In the genomic region with DNA sequence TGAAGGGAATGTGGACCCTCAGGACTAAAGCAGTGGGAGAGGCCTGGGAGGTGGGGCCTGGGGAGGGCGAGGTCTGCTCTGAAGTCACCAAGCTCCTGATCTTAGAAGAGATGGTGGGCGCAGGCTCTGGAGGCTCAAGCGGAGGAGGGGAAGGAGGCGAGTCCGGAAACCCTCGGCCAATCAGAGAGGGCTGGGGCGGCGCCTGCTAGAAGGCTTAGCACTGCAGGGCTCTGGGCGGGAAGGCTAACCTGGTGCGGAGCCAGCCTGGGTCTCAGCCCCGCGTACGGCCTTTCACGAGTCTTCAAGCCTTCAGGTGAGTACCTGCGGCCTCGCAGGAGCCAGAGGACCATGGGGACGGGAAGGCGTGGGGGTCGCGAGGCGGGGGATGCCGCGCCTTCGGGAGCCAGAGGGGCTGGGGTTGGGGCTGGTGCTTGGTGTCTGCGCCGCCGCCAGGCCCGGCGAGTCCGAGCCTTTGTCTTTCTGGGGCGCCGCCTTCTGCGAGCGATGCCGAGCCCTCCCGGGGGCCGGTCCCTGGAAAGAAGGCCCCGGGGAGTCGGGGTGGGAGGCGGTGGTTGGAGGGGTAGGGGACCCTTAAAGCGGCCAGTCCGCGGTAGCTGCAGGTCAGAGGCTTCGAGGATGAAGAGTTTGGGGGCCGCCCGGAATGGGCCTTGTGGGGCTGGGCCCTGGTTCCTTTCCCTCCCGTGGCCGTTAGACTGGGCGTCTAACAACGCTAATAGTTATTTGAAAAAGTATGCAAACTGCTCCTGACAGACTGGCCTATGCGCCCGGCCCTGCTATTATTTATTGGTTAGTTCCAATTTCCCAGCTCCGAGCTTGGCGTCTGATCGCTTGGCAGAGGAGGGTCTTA, we compare ENCODE assay signal across 9 cellular contexts. TPM values are rescaled to one million over a fixed set of nuclear protein-coding genes. Genes with fewer than 3 reads are reported as not detected.
A peak's percentile ranks its signal among the peaks of the same experiment; 100 is the strongest.
DNase-seq lines count a peak whose midpoint lies in the region; ATAC-seq, FAIRE-seq and TF ChIP-seq lines count a peak whose summit lies in the region.
"Not testable (repeated sequence)": the region's sequence is repeated elsewhere in the genome, so short reads cannot be mapped to it uniquely, and the experiment has no call there.
"Had no signal": no experiment of that assay in that cellular context is flagged by ENCODE, and none has a peak within 500 bp of the region (broad histone marks: within the 10 kb centered on the region; RNA-seq: fewer than 3 reads in every experiment).

A gene (plus strand): TSS at position 217 of the 868 bp plus-strand sequence.

- H3K27me3 ChIP-seq in H1 (replicated peaks in 1 of 4; ENCODE audit: control insufficient read depth in 3 of 4, extremely low read depth in 1 of 4, insufficient read depth in 3 of 4, low read length in 3 of 4); lower lobe of right lung (ENCODE audit: low read depth): not testable (repeated sequence)

- not testable (repeated sequence) for H3K79me2 ChIP-seq in H1 (ENCODE audit: control insufficient read depth in 1 of 2, insufficient read depth in 2 of 2, low read length in 2 of 2)

- not testable (repeated sequence) for H3K4me3 ChIP-seq in H1 (ENCODE audit: extremely low read depth in 1 of 4, insufficient read depth in 2 of 4, low read depth in 3 of 4, low read length in 4 of 4); lower lobe of right lung

- not testable (repeated sequence) for H2BK5ac ChIP-seq in H1 (ENCODE audit: low read depth, low read length)

- H3K4me2 ChIP-seq in H1 (ENCODE audit: insufficient read depth in 1 of 2, low read depth in 2 of 2, low read length in 2 of 2): not testable (repeated sequence)

- H3K79me1 ChIP-seq in H1 (ENCODE audit: low read depth, low read length): not testable (repeated sequence)

- TF ChIP-seq RAD21 in H1 (IDR thresholded peaks at IDR 0.05 in 1 of 2, conservative IDR thresholded peaks at IDR 0.05 in 1 of 2; ENCODE audit: low read depth in 2 of 2, low read length in 2 of 2): not testable (repeated sequence)

- not testable (repeated sequence) for H4K20me1 ChIP-seq in H1 (replicated peaks in 1 of 2; ENCODE audit: control insufficient read depth in 1 of 2, insufficient read depth in 2 of 2, low read length in 2 of 2)

- TF ChIP-seq EP300 in H1 (IDR thresholded peaks at IDR 0.05; ENCODE audit: borderline replicate concordance in 1 of 2, low read depth in 2 of 2, low read length in 2 of 2): not testable (repeated sequence)

- not testable (repeated sequence) for H3K4me1 ChIP-seq in H1 (replicated peaks in 1 of 4; ENCODE audit: control insufficient read depth in 3 of 4, insufficient read depth in 4 of 4, low read length in 3 of 4); lower lobe of right lung

- H2BK12ac ChIP-seq in H1 (ENCODE audit: low read depth, low read length): not testable (repeated sequence)

- not testable (repeated sequence) for DNase-seq in H1 (ENCODE audit: low read depth in 1 of 2, low spot score in 2 of 2); lower lobe of right lung

- not testable (repeated sequence) for H3K9ac ChIP-seq in H1 (replicated peaks in 1 of 4; ENCODE audit: extremely low read depth in 1 of 4, low read depth in 3 of 4, low read length in 3 of 4)

- H3K23ac ChIP-seq in H1 (ENCODE audit: insufficient read length): not testable (repeated sequence)

- POLR2A ChIA-PET in H1 (lab: Charles Lee; ENCODE audit: partially characterized antibody): not testable (repeated sequence)

- intact Hi-C loops in lower lobe of right lung (cut with DNase I): not testable (repeated sequence)

- H3K56ac ChIP-seq in H1 (replicated peaks; ENCODE audit: insufficient read length, low read depth, low read length): not testable (repeated sequence)

- H4K8ac ChIP-seq in H1 (ENCODE audit: extremely low read depth, insufficient read depth, low read length): not testable (repeated sequence)

- not testable (repeated sequence) for H2BK15ac ChIP-seq in H1 (ENCODE audit: low read length)

- not testable (repeated sequence) for H3K27ac ChIP-seq in H1 (ENCODE audit: low read depth, low read length); lower lobe of right lung; temporal lobe (ENCODE audit: low read depth, low read length)

- H4K91ac ChIP-seq in H1 (replicated peaks; ENCODE audit: insufficient read length, low read length): not testable (repeated sequence)

- FAIRE-seq in H1 (lab: Jason Lieb, UNC): not testable (repeated sequence)

- no CpG with 5 or more reads among the region's 55 CpGs for WGBS in H1 (ENCODE audit: extremely low coverage in 1 of 2, insufficient coverage in 1 of 2, insufficient read length in 1 of 2, insufficient replicate concordance in 2 of 2, low coverage in 1 of 2, low lambda C conversion rate in 2 of 2, missing lambda C conversion rate in 1 of 2), 2 experiments

- H2BK20ac ChIP-seq in H1 (ENCODE audit: low read length): not testable (repeated sequence)

- not testable (repeated sequence) for H2AK5ac ChIP-seq in H1 (ENCODE audit: low read depth, low read length)

- ATAC-seq in GM18858 (IDR thresholded peaks at IDR 0.05; ENCODE audit: unreplicated experiment): peak; percentile 87
- peak; percentile 100 for ATAC-seq in GM21423 (IDR thresholded peaks at IDR 0.05; ENCODE audit: unreplicated experiment)
- ATAC-seq in HG02840 (IDR thresholded peaks at IDR 0.05; ENCODE audit: low FRiP score, unreplicated experiment): peak; percentile 89
- peak; percentile 99 for ATAC-seq in HG03354 (IDR thresholded peaks at IDR 0.05; ENCODE audit: poor library complexity, severe bottlenecking, unreplicated experiment)
- ATAC-seq in SK-N-SH treated with all-trans-retinoic acid at 6 μM for 48 hours: peak; percentile 99
- ATAC-seq in lower lobe of right lung: peak; percentile 88 to 93

- H4K5ac ChIP-seq in H1 (ENCODE audit: insufficient read length, low read depth, low read length): not testable (repeated sequence)

- CTCF ChIA-PET in H1 (lab: Charles Lee; ENCODE audit: partially characterized antibody): not testable (repeated sequence)

- H3K23me2 ChIP-seq in H1 (ENCODE audit: low read depth, low read length): not testable (repeated sequence)

- not testable (repeated sequence) for H3K9me3 ChIP-seq in H1 (ENCODE audit: insufficient read depth in 2 of 2, low read depth in 1 of 2, low read length in 1 of 2); lower lobe of right lung

- H2BK120ac ChIP-seq in H1 (replicated peaks; ENCODE audit: low read depth, low read length): not testable (repeated sequence)

- not testable (repeated sequence) for H2AFZ ChIP-seq in H1 (ENCODE audit: low read length)

- H3K18ac ChIP-seq in H1 (ENCODE audit: extremely low read depth, low read length): not testable (repeated sequence)

- H3K14ac ChIP-seq in H1 (ENCODE audit: insufficient read length): not testable (repeated sequence)

- not testable (repeated sequence) for TF ChIP-seq CTCF in H1 (IDR thresholded peaks at IDR 0.05; ENCODE audit: control extremely low read depth in 1 of 3, insufficient read depth in 1 of 3, low read depth in 1 of 3, low read length in 3 of 3); lower lobe of right lung (IDR thresholded peaks at IDR 0.05)

- not testable (repeated sequence) for TF ChIP-seq POLR2A in H1 (IDR thresholded peaks at IDR 0.05; ENCODE audit: control extremely low read depth in 1 of 2, low read depth in 2 of 2, low read length in 2 of 2)

- H3K36me3 ChIP-seq in H1 (ENCODE audit: control insufficient read depth in 2 of 4, insufficient read depth in 4 of 4, low read length in 3 of 4); lower lobe of right lung: not testable (repeated sequence)

- not testable (repeated sequence) for H3K4ac ChIP-seq in H1 (replicated peaks; ENCODE audit: insufficient read length, low read depth, low read length)

RNA-seq across cellular contexts. Expression of the gene that starts here (rescaled TPM):
- total RNA-seq in H1 (2021; fragmentation: NEBNext Ultra II Directional; extraction: Animal tissue kit (Norgen Biotek cat#: 25700)): 9.8 and 11.7 TPM in 2 replicates
- polyA plus RNA-seq in H1 (2011; rRNA removed): 6.8 and 12.1 TPM in 2 replicates
- 13.6 TPM for polyA plus RNA-seq in H1 (2011; cell fraction: cytosol; rRNA removed)
- 4.1 TPM for polyA plus RNA-seq in H1 (2011; cell fraction: nucleus; rRNA removed)
- polyA plus RNA-seq in H1 (2012, experiment 1 of 2): 11.0 to 16.4 TPM (median 11.3 TPM) in 4 replicates
- 22.0 TPM for polyA plus RNA-seq in H1 (2012, experiment 2 of 2)
- polyA plus RNA-seq in H1 (2013, experiment 1 of 2): 13.7 TPM
- 15.5 TPM for polyA plus RNA-seq in H1 (2013, experiment 2 of 2)
- 4.3 and 4.5 TPM in 2 replicates for polyA minus RNA-seq in H1 (2011; rRNA and poly(A)+ RNA removed)
- polyA minus RNA-seq in H1 (2011; cell fraction: cytosol; rRNA and poly(A)+ RNA removed): 2.2 TPM
- polyA minus RNA-seq in H1 (2011; cell fraction: nucleus; rRNA and poly(A)+ RNA removed): 12.1 TPM
- total RNA-seq in lower lobe of right lung: 1.2 TPM
- 15.0 TPM for total RNA-seq in temporal lobe
- total RNA-seq: gastrocnemius medialis had no signal
